8 cellular contexts compared by ENCODE assay signal in the genomic region with DNA sequence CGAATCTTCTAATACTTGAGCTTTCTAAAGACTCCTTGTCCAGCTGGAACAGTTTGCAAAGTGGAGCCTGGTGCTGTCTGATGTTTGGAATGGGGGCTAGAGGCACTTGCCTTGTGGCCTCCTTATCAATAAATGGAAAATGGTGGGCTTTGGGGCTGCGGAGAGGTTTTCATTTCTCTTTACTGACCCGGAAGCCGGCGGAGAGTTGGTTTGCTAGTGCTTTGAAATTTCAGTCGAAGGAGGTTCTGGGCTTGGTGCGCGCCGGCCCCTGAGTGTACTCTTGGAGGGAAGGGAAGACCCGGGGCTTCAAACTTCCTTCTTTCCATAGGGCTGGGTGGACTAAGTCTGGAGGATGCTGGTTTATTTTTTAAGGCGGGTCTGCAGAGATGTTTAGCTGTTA. TPM values are rescaled to one million over a fixed set of nuclear protein-coding genes. Genes with fewer than 3 reads are reported as not detected.
DNase-seq lines count a peak whose midpoint lies in the region; ATAC-seq and TF ChIP-seq lines count a peak whose summit lies in the region.

No MANE protein-coding gene starts in this region.

- DNase-seq in Daoy (ENCODE audit: low read depth), result peak; percentile 16
- peak; percentile 62 for DNase-seq in activated CD4-positive, alpha-beta T cell treated with anti-CD3 and anti-CD28 coated beads, Interleukin-2, amount 10 ng/mL, durations not matched to agents 7 days and 5 days
- DNase-seq in epithelial cell of esophagus (ENCODE audit: low read depth), result peak; percentile 15
- DNase-seq in naive thymus-derived CD4-positive, alpha-beta T cell, result peak in 7 of 9 donors; percentile 22 to 41 (median 35)
- DNase-seq in type B pancreatic cell (ENCODE audit: extremely low spot score, unreplicated experiment), result no peak
- DNase-seq in NCI-H1694 (lab: John Stamatoyannopoulos, UW), result no peak

- H3K4me3 ChIP-seq in KMS-11 (IDR thresholded peaks at IDR 0.05; ENCODE audit: insufficient read depth, low read depth, low read length) (peak overlapping the region; percentile 90), epithelial cell of esophagus (ENCODE audit: low read length) (peak overlapping the region; percentile 70)
- peak overlapping the region; percentile 89 for H3K4me3 ChIP-seq in naive thymus-derived CD4-positive, alpha-beta T cell (ENCODE audit: low read length)

- no peak for TF ChIP-seq CTCF in KMS-11 (conservative IDR thresholded peaks at IDR 0.05; ENCODE audit: low read depth, low read length)
- no peak for TF ChIP-seq CTCF in epithelial cell of esophagus (IDR thresholded peaks at IDR 0.05; ENCODE audit: insufficient read depth, low read depth, low read length, missing control alignments)
- TF ChIP-seq CTCF in type B pancreatic cell (conservative IDR thresholded peaks at IDR 0.05), result no peak

- H3K27ac Mint-ChIP-seq in activated CD4-positive, alpha-beta T cell treated with anti-CD3 and anti-CD28 coated beads, Interleukin-2, amount 10 ng/mL, durations not matched to agents 7 days and 5 days, result peak overlapping the region; percentile 94
- H3K27ac Mint-ChIP-seq in naive thymus-derived CD4-positive, alpha-beta T cell, result peak overlapping the region; percentile 84 to 97 (median 93)
- peak overlapping the region; percentile 98 for H3K27ac Mint-ChIP-seq in type B pancreatic cell

- peaks cover 49% of the 10 kb centered on the region for H3K4me1 Mint-ChIP-seq in activated CD4-positive, alpha-beta T cell treated with anti-CD3 and anti-CD28 coated beads, Interleukin-2, amount 10 ng/mL, durations not matched to agents 7 days and 5 days
- peaks cover 24 to 76% (median 73%) of the 10 kb centered on the region in 7 donors for H3K4me1 Mint-ChIP-seq in naive thymus-derived CD4-positive, alpha-beta T cell
- H3K4me1 Mint-ChIP-seq in type B pancreatic cell (ENCODE audit: unreplicated experiment), result peaks cover 47% of the 10 kb centered on the region

- no peak for ATAC-seq in naive thymus-derived CD4-positive, alpha-beta T cell
- ATAC-seq in GM21360 (IDR thresholded peaks at IDR 0.05; ENCODE audit: unreplicated experiment), result no peak

- POLR2A ChIA-PET in activated CD4-positive, alpha-beta T cell treated with anti-CD3 and anti-CD28 coated beads, Interleukin-2, amount 10 ng/mL, durations not matched to agents 7 days and 5 days (lab: Charles Lee), result no interaction called here
- POLR2A ChIA-PET in naive thymus-derived CD4-positive, alpha-beta T cell (lab: Charles Lee), result interaction anchor here (0.9 to 3.4 kb wide), 4 partner anchors 9 to 65 kb away, joined by 3 to 26 read pairs (median 8); a partner anchor contains a TSS

- H3K36me3 Mint-ChIP-seq in activated CD4-positive, alpha-beta T cell treated with anti-CD3 and anti-CD28 coated beads, Interleukin-2, amount 10 ng/mL, durations not matched to agents 7 days and 5 days (ENCODE audit: low read depth), result peaks cover 2% of the 10 kb centered on the region
- H3K36me3 Mint-ChIP-seq in naive thymus-derived CD4-positive, alpha-beta T cell, result peaks cover 3 to 22% (median 5%) of the 10 kb centered on the region in 5 donors
- H3K36me3 Mint-ChIP-seq in type B pancreatic cell, result peaks cover under 1% of the 10 kb centered on the region

- H3K4me2 ChIP-seq in KMS-11, result peak overlapping the region; percentile 68

- intact Hi-C loops in naive thymus-derived CD4-positive, alpha-beta T cell (cut with micrococcal nuclease), result no loop called here

- H3K4me1 ChIP-seq in KMS-11 (ENCODE audit: low read depth, poor library complexity, severe bottlenecking), result peaks cover 25% of the 10 kb centered on the region
- peaks cover 14 to 27% of the 10 kb centered on the region in 2 donors for H3K4me1 ChIP-seq in naive thymus-derived CD4-positive, alpha-beta T cell (ENCODE audit: control insufficient read depth in 2 of 2, insufficient read depth in 2 of 2, low read length in 2 of 2)

- H3K9ac ChIP-seq in KMS-11, result peak overlapping the region; percentile 71

- peaks cover 4% of the 10 kb centered on the region for H3K9me3 Mint-ChIP-seq in activated CD4-positive, alpha-beta T cell treated with anti-CD3 and anti-CD28 coated beads, Interleukin-2, amount 10 ng/mL, durations not matched to agents 7 days and 5 days
- peaks cover 0 to 5% (median 0%) of the 10 kb centered on the region in 11 donors for H3K9me3 Mint-ChIP-seq in naive thymus-derived CD4-positive, alpha-beta T cell
- H3K9me3 Mint-ChIP-seq in type B pancreatic cell, result peaks cover under 1% of the 10 kb centered on the region

- H2AFZ ChIP-seq in KMS-11 (ENCODE audit: low read depth), result peak overlapping the region; percentile 66

- peaks cover 53% of the 10 kb centered on the region for H3K79me2 ChIP-seq in KMS-11 (ENCODE audit: insufficient read depth, low read depth)

- H3K36me3 ChIP-seq in KMS-11 (ENCODE audit: insufficient read depth), result no peaks in the 10 kb centered on the region
- no peaks in the 10 kb centered on the region for H3K36me3 ChIP-seq in naive thymus-derived CD4-positive, alpha-beta T cell (ENCODE audit: control insufficient read depth in 2 of 3, insufficient read depth in 3 of 3, low read length in 3 of 3)

- H4K20me1 ChIP-seq in KMS-11 (ENCODE audit: insufficient read depth), result no peaks in the 10 kb centered on the region

- H3K9me3 ChIP-seq in naive thymus-derived CD4-positive, alpha-beta T cell (ENCODE audit: control insufficient read depth in 2 of 3, low read length in 3 of 3), result no peaks in the 10 kb centered on the region

- CTCF ChIA-PET in activated CD4-positive, alpha-beta T cell treated with anti-CD3 and anti-CD28 coated beads, Interleukin-2, amount 10 ng/mL, durations not matched to agents 7 days and 5 days (lab: Charles Lee), result interaction anchor here (0.6 to 3.9 kb wide), 17 partner anchors 10 to 603 kb away, joined by 3 to 19 read pairs (median 3); no protein-coding TSS in a partner anchor
- CTCF ChIA-PET in naive thymus-derived CD4-positive, alpha-beta T cell (lab: Charles Lee), result interaction anchor here (0.6 to 1.9 kb wide), 6 partner anchors 10 to 1935 kb away, joined by 3 to 8 read pairs (median 3); no protein-coding TSS in a partner anchor

- peak overlapping the region; percentile 91 for H3K4me3 Mint-ChIP-seq in activated CD4-positive, alpha-beta T cell treated with anti-CD3 and anti-CD28 coated beads, Interleukin-2, amount 10 ng/mL, durations not matched to agents 7 days and 5 days
- peak overlapping the region; percentile 93 to 99 (median 98) for H3K4me3 Mint-ChIP-seq in naive thymus-derived CD4-positive, alpha-beta T cell
- H3K4me3 Mint-ChIP-seq in type B pancreatic cell, result peak overlapping the region; percentile 99

- H3K27me3 ChIP-seq in KMS-11 (ENCODE audit: insufficient read depth, low read depth), result no peaks in the 10 kb centered on the region
- no peaks in the 10 kb centered on the region for H3K27me3 ChIP-seq in naive thymus-derived CD4-positive, alpha-beta T cell (ENCODE audit: control insufficient read depth in 2 of 2, insufficient read depth in 2 of 2, low read length in 2 of 2)

- peak overlapping the region; percentile 48 for H3K27ac ChIP-seq in KMS-11
- H3K27ac ChIP-seq in naive thymus-derived CD4-positive, alpha-beta T cell (ENCODE audit: low read depth, low read length), result peak overlapping the region; percentile 83

- H3K27me3 Mint-ChIP-seq in activated CD4-positive, alpha-beta T cell treated with anti-CD3 and anti-CD28 coated beads, Interleukin-2, amount 10 ng/mL, durations not matched to agents 7 days and 5 days, result no peaks in the 10 kb centered on the region
- no peaks in the 10 kb centered on the region for H3K27me3 Mint-ChIP-seq in naive thymus-derived CD4-positive, alpha-beta T cell
- H3K27me3 Mint-ChIP-seq in type B pancreatic cell, result no peaks in the 10 kb centered on the region

RNA-seq across cellular contexts. Expression of a gene that starts 0.7 kb away (rescaled TPM):
- 3.2 and 7.6 TPM in 2 replicates for total RNA-seq in Daoy (2014; rRNA removed; shearing (Covaris generic))
- total RNA-seq in activated CD4-positive, alpha-beta T cell treated with anti-CD3 and anti-CD28 coated beads, Interleukin-2, amount 10 ng/mL, durations not matched to agents 7 days and 5 days, result 10 to 100 TPM; 34.3 to 41.6 TPM
- total RNA-seq in naive thymus-derived CD4-positive, alpha-beta T cell, result 10 to 100 TPM; 16.4 to 38.4 (median 23.1) TPM
- polyA plus RNA-seq in naive thymus-derived CD4-positive, alpha-beta T cell, result 10 to 100 TPM; 60.2 to 65.3 TPM
- 27.3 and 27.6 TPM in 2 replicates for total RNA-seq in type B pancreatic cell (ENCODE audit: low replicate concordance)

Comparison
In these comparisons a context has a peak if more than half of its experiments do, and no peak if none do; other contexts are left out.
1. DNase-seq: peak in Daoy (single experiment), activated CD4-positive, alpha-beta T cell treated with anti-CD3 and anti-CD28 coated beads, Interleukin-2, amount 10 ng/mL, durations not matched to agents 7 days and 5 days (single experiment), epithelial cell of esophagus (single experiment) and naive thymus-derived CD4-positive, alpha-beta T cell (7 of 9); none in type B pancreatic cell (single experiment) and NCI-H1694 (single experiment).
2. Peak in every context shown above with its lines, with median percentiles within 50 percentile points of each other: H3K4me3 ChIP-seq, H3K27ac Mint-ChIP-seq and H3K4me3 Mint-ChIP-seq.